ENCODE assay signal across 1 cellular context in the genomic region with DNA sequence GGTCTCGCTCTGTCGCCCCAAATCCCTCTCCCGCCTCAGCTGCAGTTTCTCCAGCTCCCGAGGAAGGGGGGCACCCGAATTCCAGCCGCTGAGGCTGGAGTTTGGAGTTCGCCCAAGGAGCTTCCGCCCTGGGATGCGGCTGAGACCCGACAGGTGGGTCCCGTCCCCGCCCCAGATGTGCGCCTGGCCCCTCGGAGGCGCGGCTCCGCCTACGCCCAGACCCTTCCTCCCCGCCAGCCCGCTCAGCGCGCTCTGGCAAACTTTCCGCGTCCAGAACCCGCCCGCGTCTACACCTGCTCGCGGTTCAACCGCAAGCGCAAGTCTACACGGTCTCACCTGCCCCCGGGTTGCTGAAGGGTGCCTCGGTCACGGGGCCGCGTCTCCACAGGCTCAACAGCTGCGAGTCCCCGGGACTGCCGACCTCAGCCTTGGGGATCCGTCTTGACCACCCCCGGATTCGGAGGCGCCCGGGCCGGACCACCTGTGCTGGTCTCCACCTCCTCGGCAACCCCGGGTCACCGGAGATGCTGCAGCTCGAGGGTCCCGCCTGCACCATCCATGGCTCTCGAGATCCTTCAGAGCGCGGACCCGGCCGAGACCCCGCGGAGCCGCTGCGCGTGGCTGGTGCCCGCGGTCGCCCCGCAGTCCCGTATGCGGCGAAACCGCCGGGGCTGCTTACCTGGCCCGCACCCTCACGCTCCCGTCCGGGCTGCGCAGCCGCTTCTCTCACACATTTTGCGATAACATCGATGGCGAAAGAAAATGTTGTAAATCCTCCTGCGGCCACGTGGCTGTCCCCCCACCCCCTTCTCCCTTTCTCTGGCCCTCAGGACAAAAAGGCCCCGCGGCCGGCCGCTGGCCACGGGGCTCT.
TF ChIP-seq lines count a peak whose summit lies in the region.

No MANE protein-coding gene starts in this region.

TF ChIP-seq in GM12878, 131 proteins besides CTCF, POLR2A, EP300 and RAD21 (continued from another document):
- TF ChIP-seq PRDM15 (CRISPR knock-in tag; IDR thresholded peaks at IDR 0.05), result no peak
- 0 out of 2 replicates have a peak, but pooled peaks have one; percentile 25 for TF ChIP-seq NR2F1 (conservative IDR thresholded peaks at IDR 0.05)
- TF ChIP-seq EZH2 (IDR thresholded peaks at IDR 0.05; ENCODE audit: borderline replicate concordance, control insufficient read depth, low read depth, low read length), result no peak
- TF ChIP-seq DPF2 (IDR thresholded peaks at IDR 0.05), result 0 out of 2 replicates have a peak, but pooled peaks have one; percentile 26
- no peak for TF ChIP-seq POLR2AphosphoS2 (IDR thresholded peaks at IDR 0.05; ENCODE audit: low read depth, low read length)
- TF ChIP-seq MYC (IDR thresholded peaks at IDR 0.05; ENCODE audit: insufficient read depth, insufficient read length, insufficient replicate concordance, low read length, severe bottlenecking), result no peak
- TF ChIP-seq ZBTB33 (IDR thresholded peaks at IDR 0.05), result no peak
- no peak for TF ChIP-seq RBBP5 (conservative IDR thresholded peaks at IDR 0.05)
- TF ChIP-seq EED (IDR thresholded peaks at IDR 0.05; ENCODE audit: low read depth), result no peak
- no peak for TF ChIP-seq HDAC2 (IDR thresholded peaks at IDR 0.05)
- no peak for TF ChIP-seq E4F1 (IDR thresholded peaks at IDR 0.05; ENCODE audit: borderline replicate concordance, partially characterized antibody)
- no peak for TF ChIP-seq JUNB (IDR thresholded peaks at IDR 0.05)
- TF ChIP-seq ZSCAN29 (IDR thresholded peaks at IDR 0.05), result peak; percentile 100
- TF ChIP-seq, protein P1, sequence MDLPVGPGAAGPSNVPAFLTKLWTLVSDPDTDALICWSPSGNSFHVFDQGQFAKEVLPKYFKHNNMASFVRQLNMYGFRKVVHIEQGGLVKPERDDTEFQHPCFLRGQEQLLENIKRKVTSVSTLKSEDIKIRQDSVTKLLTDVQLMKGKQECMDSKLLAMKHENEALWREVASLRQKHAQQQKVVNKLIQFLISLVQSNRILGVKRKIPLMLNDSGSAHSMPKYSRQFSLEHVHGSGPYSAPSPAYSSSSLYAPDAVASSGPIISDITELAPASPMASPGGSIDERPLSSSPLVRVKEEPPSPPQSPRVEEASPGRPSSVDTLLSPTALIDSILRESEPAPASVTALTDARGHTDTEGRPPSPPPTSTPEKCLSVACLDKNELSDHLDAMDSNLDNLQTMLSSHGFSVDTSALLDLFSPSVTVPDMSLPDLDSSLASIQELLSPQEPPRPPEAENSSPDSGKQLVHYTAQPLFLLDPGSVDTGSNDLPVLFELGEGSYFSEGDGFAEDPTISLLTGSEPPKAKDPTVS (IDR thresholded peaks at IDR 0.05; ENCODE audit: low read depth, low read length), result no peak
- no peak for TF ChIP-seq FOS (IDR thresholded peaks at IDR 0.05; ENCODE audit: borderline replicate concordance, extremely low read depth, insufficient read length)
- TF ChIP-seq NFXL1 (IDR thresholded peaks at IDR 0.05; ENCODE audit: borderline replicate concordance), result no peak
- TF ChIP-seq, protein P2, sequence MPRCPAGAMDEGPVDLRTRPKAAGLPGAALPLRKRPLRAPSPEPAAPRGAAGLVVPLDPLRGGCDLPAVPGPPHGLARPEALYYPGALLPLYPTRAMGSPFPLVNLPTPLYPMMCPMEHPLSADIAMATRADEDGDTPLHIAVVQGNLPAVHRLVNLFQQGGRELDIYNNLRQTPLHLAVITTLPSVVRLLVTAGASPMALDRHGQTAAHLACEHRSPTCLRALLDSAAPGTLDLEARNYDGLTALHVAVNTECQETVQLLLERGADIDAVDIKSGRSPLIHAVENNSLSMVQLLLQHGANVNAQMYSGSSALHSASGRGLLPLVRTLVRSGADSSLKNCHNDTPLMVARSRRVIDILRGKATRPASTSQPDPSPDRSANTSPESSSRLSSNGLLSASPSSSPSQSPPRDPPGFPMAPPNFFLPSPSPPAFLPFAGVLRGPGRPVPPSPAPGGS (IDR thresholded peaks at IDR 0.05; ENCODE audit: borderline replicate concordance, insufficient read depth, low read depth, low read length, poor library complexity, severe bottlenecking), result no peak
- no peak for TF ChIP-seq ZNF24 (IDR thresholded peaks at IDR 0.05)
